Comparison of ENCODE assay signal across 8 cellular contexts in genomic region chr10:103765981-103766380, GRCh38.
DNase-seq lines count a peak whose midpoint lies in the region; ATAC-seq, FAIRE-seq and TF ChIP-seq lines count a peak whose summit lies in the region.

No MANE protein-coding gene starts in this region.

- in situ Hi-C loops in K562 (cut with MboI) = no loop called here

- H3K4me1 ChIP-seq in K562 (replicated peaks in 1 of 2; ENCODE audit: control insufficient read depth in 2 of 2, insufficient read depth in 2 of 2, low read length in 2 of 2) = peaks cover 3 to 10% of the 10 kb centered on the region in 2 experiments; a peak in 3 of 5 replicates

- POLR2A ChIA-PET in K562 (lab: Yijun Ruan, JAX) = interaction anchor here (0.7 kb wide), 2 partner anchors 33 to 323 kb away, joined by 3 read pairs; no protein-coding TSS in a partner anchor

- no peak overlapping the region for H3K9ac ChIP-seq in K562 (ENCODE audit: insufficient read depth in 1 of 2, low read depth in 2 of 2, low read length in 2 of 2)

- TF ChIP-seq EP300 in K562 (IDR thresholded peaks at IDR 0.05; ENCODE audit: low read length) = no peak

- H3K27ac ChIP-seq in HL-60 (replicated peaks) = no peak overlapping the region
- no peak overlapping the region for H3K27ac ChIP-seq in K562 (ENCODE audit: extremely low read depth, low read depth, low read length)

- no peak for TF ChIP-seq RAD21 in K562 (CRISPR knock-in tag; conservative IDR thresholded peaks at IDR 0.05 in 1 of 2, IDR thresholded peaks at IDR 0.05 in 1 of 2)

- no peak overlapping the region for H3K4me3 ChIP-seq in HL-60 (replicated peaks; ENCODE audit: insufficient read depth, low read length)
- no peak overlapping the region for H3K4me3 ChIP-seq in K562

- TF ChIP-seq POLR2A in K562 (conservative IDR thresholded peaks at IDR 0.05) (no peak), GM12891 (IDR thresholded peaks at IDR 0.05; ENCODE audit: low read depth, low read length) (no peak)

- ATAC-seq in K562 = no peak
- no peak for ATAC-seq in HG03442 (IDR thresholded peaks at IDR 0.05; ENCODE audit: unreplicated experiment)
- no peak for ATAC-seq in GM21390 (IDR thresholded peaks at IDR 0.05; ENCODE audit: unreplicated experiment)
- ATAC-seq in GM18909 (IDR thresholded peaks at IDR 0.05; ENCODE audit: poor library complexity, unreplicated experiment) = no peak

- CTCF ChIA-PET in K562 (lab: Yijun Ruan, JAX; ENCODE audit: low intra/inter-chr PET ratio) = no interaction called here

- H3K79me2 ChIP-seq in K562 (ENCODE audit: control insufficient read depth, insufficient read depth, low read length) = no peaks in the 10 kb centered on the region

- no peaks in the 10 kb centered on the region for H3K36me3 ChIP-seq in K562 (ENCODE audit: control insufficient read depth, insufficient read depth, low read length)

- BruUV-seq in K562 (replicated peaks; lab: Mats Ljungman, UMichigan) = no TSS peak

- H4K20me1 ChIP-seq in K562 (replicated peaks; ENCODE audit: control insufficient read depth, insufficient read depth, low read length) = no peaks in the 10 kb centered on the region

- H3K9me1 ChIP-seq in K562 (ENCODE audit: control insufficient read depth, insufficient read depth, low read length) = no peaks in the 10 kb centered on the region

- FAIRE-seq in K562 (lab: Jason Lieb, UNC) = no peak
- FAIRE-seq in GM12891 (lab: Jason Lieb, UNC) = no peak

- DNase-seq in HL-60 (ENCODE audit: low read depth in 1 of 2, low spot score in 1 of 2) = peak; percentile 55 to 67
- DNase-seq in activated CD4-positive, alpha-beta T cell treated with anti-CD3 and anti-CD28 coated beads for 24 hours (ENCODE audit: low read depth in 2 of 2) = peak; percentile 47 to 49
- no peak for DNase-seq in K562 (ENCODE audit: extremely low read depth in 1 of 4, low spot score in 3 of 4)
- peak; percentile 73 for DNase-seq in stimulated activated CD4-positive, alpha-beta T cell treated with anti-CD3 and anti-CD28 coated beads, Interleukin-4, amount 100 ng/mL, for 1 hour
- no peak for DNase-seq in GM12891 (ENCODE audit: insufficient read length, low spot score)

- H3K27me3 ChIP-seq in HL-60 (ENCODE audit: insufficient read depth, poor library complexity, severe bottlenecking) (no peaks in the 10 kb centered on the region), K562 (ENCODE audit: control insufficient read depth in 2 of 2, insufficient read depth in 2 of 2, low read length in 2 of 2) (peaks cover 0 to 22% of the 10 kb centered on the region in 2 experiments; a peak in 2 of 5 replicates)

- 11% methylated on average over 7 of the region's 8 CpGs for WGBS in K562 (ENCODE audit: insufficient coverage, low coverage, missing lambda C conversion rate)

- TF ChIP-seq CTCF in HL-60 (IDR thresholded peaks at IDR 0.05; ENCODE audit: insufficient read depth, low read length) (no peak), K562 (IDR thresholded peaks at IDR 0.05 in 2 of 3, conservative IDR thresholded peaks at IDR 0.05 in 1 of 3; ENCODE audit: insufficient read depth in 2 of 3, low read depth in 1 of 3, low read length in 3 of 3) (no peak)

- H3K9me3 ChIP-seq in K562 (replicated peaks; ENCODE audit: control insufficient read depth, insufficient read depth, low read depth, low read length) = no peaks in the 10 kb centered on the region

- H2AFZ ChIP-seq in K562 (ENCODE audit: low read depth, low read length) = no peak overlapping the region

- no peak overlapping the region for H3K4me2 ChIP-seq in K562 (ENCODE audit: insufficient read depth, low read length)

- intact Hi-C loops in K562 (cut with micrococcal nuclease) = no loop called here

TF ChIP-seq in K562, 482 proteins besides CTCF, POLR2A, EP300 and RAD21:
- TF ChIP-seq NFIC (IDR thresholded peaks at IDR 0.05) = peak; percentile 84
- no peak for TF ChIP-seq CREM (IDR thresholded peaks at IDR 0.05; ENCODE audit: low read depth)

TF ChIP-seq in GM12891, 5 proteins besides CTCF, POLR2A, EP300 and RAD21:
- no peak for TF ChIP-seq POLR2AphosphoS5 (IDR thresholded peaks at IDR 0.05; ENCODE audit: low read depth, low read length)
- TF ChIP-seq SPI1 (IDR thresholded peaks at IDR 0.05; ENCODE audit: low read depth, low read length) = no peak
- no peak for TF ChIP-seq POU2F2 (IDR thresholded peaks at IDR 0.05; ENCODE audit: low read depth, low read length)
- no peak for TF ChIP-seq PAX5 (IDR thresholded peaks at IDR 0.05; ENCODE audit: insufficient read depth, low read length, severe bottlenecking)
- no peak for TF ChIP-seq TAF1 (IDR thresholded peaks at IDR 0.05; ENCODE audit: low read depth, low read length)

Comparison
In these comparisons a context has a peak if more than half of its experiments do, and no peak if none do; other contexts are left out.
1. DNase-seq: peak in HL-60 (2 of 2), activated CD4-positive, alpha-beta T cell treated with anti-CD3 and anti-CD28 coated beads for 24 hours (2 of 2) and stimulated activated CD4-positive, alpha-beta T cell treated with anti-CD3 and anti-CD28 coated beads, Interleukin-4, amount 100 ng/mL, for 1 hour (single experiment); none in K562 (0 of 4) and GM12891 (single experiment).